Comparison of ENCODE assay signal across 1 cellular context in genomic region chr10:79588800-79589199, GRCh38.
TF ChIP-seq lines count a peak whose summit lies in the region.

No MANE protein-coding gene starts in this region.

TF ChIP-seq in H1, 55 proteins besides CTCF, POLR2A, EP300 and RAD21 (continued from another document):
- TF ChIP-seq JUN (IDR thresholded peaks at IDR 0.05; ENCODE audit: low read depth, low read length), result no peak
- no peak for TF ChIP-seq KDM4A (IDR thresholded peaks at IDR 0.05; ENCODE audit: low read depth, low read length, severe bottlenecking)
- TF ChIP-seq KDM1A (IDR thresholded peaks at IDR 0.05; ENCODE audit: borderline replicate concordance, low read length), result no peak
- no peak for TF ChIP-seq ATF3 (IDR thresholded peaks at IDR 0.05; ENCODE audit: insufficient read depth, low read depth, low read length)
- TF ChIP-seq SUZ12 (IDR thresholded peaks at IDR 0.05; ENCODE audit: low read length), result no peak
- TF ChIP-seq TAF1 (IDR thresholded peaks at IDR 0.05; ENCODE audit: low read depth, low read length), result no peak
- no peak for TF ChIP-seq BCL11A (IDR thresholded peaks at IDR 0.05; ENCODE audit: low read depth in 2 of 2, low read length in 2 of 2)
